Comparison of ENCODE assay signal across 9 cellular contexts in genomic region chr7:123770378-123770777, GRCh38. TPM values are rescaled to one million over a fixed set of nuclear protein-coding genes. Genes with fewer than 3 reads are reported as not detected.
DNase-seq lines count a peak whose midpoint lies in the region; ATAC-seq and TF ChIP-seq lines count a peak whose summit lies in the region.
"Had no signal": no experiment of that assay in that cellular context is flagged by ENCODE, and none has a peak within 500 bp of the region (broad histone marks: within the 10 kb centered on the region; RNA-seq: fewer than 3 reads in every experiment).

No MANE protein-coding gene starts in this region.

- TF ChIP-seq CTCF in GM06990 (IDR thresholded peaks at IDR 0.05; ENCODE audit: insufficient read depth, low read length, poor library complexity, severe bottlenecking) (no peak), spleen (IDR thresholded peaks at IDR 0.05 in 8 of 11, conservative IDR thresholded peaks at IDR 0.05 in 3 of 11) (no peak)

- peak; percentile 96 for ATAC-seq in GM21576 (IDR thresholded peaks at IDR 0.05; ENCODE audit: unreplicated experiment)

- H3K27me3 Mint-ChIP-seq in dendritic cell treated with granulocyte-macrophage colony-stimulating factor and Interleukin-4, amounts not matched to agents 40 ng/mL and 50 ng/mL, for 4 days, result peaks cover 5% of the 10 kb centered on the region

- no peaks in the 10 kb centered on the region for H3K9me3 Mint-ChIP-seq in dendritic cell treated with granulocyte-macrophage colony-stimulating factor and Interleukin-4, amounts not matched to agents 40 ng/mL and 50 ng/mL, for 4 days

- DNase-seq in GM06990 (ENCODE audit: extremely low read depth, insufficient read length) (peak; percentile 38), HT1080 (ENCODE audit: low read depth) (peak; percentile 91), spleen (no peak), DMS79 treated with DMSO at 0.1 percent for 48 hours (lab: John Stamatoyannopoulos, UW) (no peak), KBM-7 (no peak)
- DNase-seq in effector CD8-positive, alpha-beta T cell (lab: John Stamatoyannopoulos, UW), result no peak
- DNase-seq: gastrocnemius medialis had no signal

- no peaks in the 10 kb centered on the region for H3K27me3 ChIP-seq in GM06990 (replicated peaks; ENCODE audit: control insufficient read depth, insufficient read depth, low read length)
- no peaks in the 10 kb centered on the region for H3K27me3 ChIP-seq in spleen (replicated peaks in 1 of 7)
- H3K27me3 ChIP-seq: gastrocnemius medialis had no signal

- peak overlapping the region; percentile 18 for H3K4me3 Mint-ChIP-seq in dendritic cell treated with granulocyte-macrophage colony-stimulating factor and Interleukin-4, amounts not matched to agents 40 ng/mL and 50 ng/mL, for 4 days

- intact Hi-C loops in dendritic cell treated with granulocyte-macrophage colony-stimulating factor and Interleukin-4, amounts not matched to agents 40 ng/mL and 50 ng/mL, for 4 days (cut with micrococcal nuclease), result no loop called here
- intact Hi-C loops in spleen (cut with DNase I; ENCODE audit: low total_unique reads), result no loop called here

- peaks cover 22% of the 10 kb centered on the region for H3K4me1 Mint-ChIP-seq in dendritic cell treated with granulocyte-macrophage colony-stimulating factor and Interleukin-4, amounts not matched to agents 40 ng/mL and 50 ng/mL, for 4 days (ENCODE audit: low read depth)

- no peaks in the 10 kb centered on the region for H3K36me3 Mint-ChIP-seq in dendritic cell treated with granulocyte-macrophage colony-stimulating factor and Interleukin-4, amounts not matched to agents 40 ng/mL and 50 ng/mL, for 4 days (ENCODE audit: low read depth)

- no peaks in the 10 kb centered on the region for H3K36me3 ChIP-seq in GM06990 (ENCODE audit: control insufficient read depth, insufficient read depth, low read length)
- no peaks in the 10 kb centered on the region for H3K36me3 ChIP-seq in spleen
- H3K36me3 ChIP-seq: gastrocnemius medialis had no signal

- H3K4me1 ChIP-seq in spleen, result peaks cover 0 to 4% (median 0%) of the 10 kb centered on the region in 6 donors
- H3K4me1 ChIP-seq: gastrocnemius medialis had no signal

- in situ Hi-C loops in KBM-7 (cut with MboI; ENCODE audit: low pct_unique_long_range_greater_than_20kb, low sequenced_read_pairs), result no loop called here

- peak overlapping the region; percentile 45 for H3K4me3 ChIP-seq in GM06990 (replicated peaks; ENCODE audit: low read depth, low read length)
- peak overlapping the region in 2 of 8 donors; percentile 6 to 30 for H3K4me3 ChIP-seq in spleen
- H3K4me3 ChIP-seq: gastrocnemius medialis had no signal

- peak overlapping the region; percentile 29 for H3K27ac Mint-ChIP-seq in dendritic cell treated with granulocyte-macrophage colony-stimulating factor and Interleukin-4, amounts not matched to agents 40 ng/mL and 50 ng/mL, for 4 days

- 70 to 80% (median 73%) methylated on average over 8 of the region's 8 CpGs for WGBS in spleen, 5 donors

- H3K27ac ChIP-seq in spleen, result no peak overlapping the region
- H3K27ac ChIP-seq: gastrocnemius medialis had no signal

- no peaks in the 10 kb centered on the region for H3K9me3 ChIP-seq in spleen
- H3K9me3 ChIP-seq: gastrocnemius medialis had no signal

- no peak for TF ChIP-seq POLR2A in spleen (IDR thresholded peaks at IDR 0.05)

RNA-seq across cellular contexts. Expression of gene WASL, which starts 21.6 kb away (rescaled TPM):
- total RNA-seq in HT1080 (2014; rRNA removed; shearing (Covaris generic)), result 5.8 and 7.5 TPM in 2 replicates
- polyA plus RNA-seq in HT1080 (2015; cell fraction: cytosol; rRNA removed), result 21.0 and 27.3 TPM in 2 replicates
- 14.4 and 16.3 TPM in 2 replicates for polyA plus RNA-seq in HT1080 (2015; cell fraction: nucleus; rRNA removed)
- 10 to 100 TPM; 19.8 to 31.0 (median 28.8) TPM for total RNA-seq in spleen
- 10 to 100 TPM in 1 of 3 donors, 1 to 10 TPM in 2; 5.3 to 12.6 (median 7.3) TPM for polyA plus RNA-seq in spleen

Comparison
In these comparisons a context has a peak if more than half of its experiments do, and no peak if none do; other contexts are left out.
1. DNase-seq: peak in GM06990 (single experiment) and HT1080 (single experiment); none in effector CD8-positive, alpha-beta T cell (single experiment), spleen (single experiment), DMS79 treated with DMSO at 0.1 percent for 48 hours (single experiment) and KBM-7 (single experiment).